Comparison of ENCODE assay signal across 9 cellular contexts in the genomic region with DNA sequence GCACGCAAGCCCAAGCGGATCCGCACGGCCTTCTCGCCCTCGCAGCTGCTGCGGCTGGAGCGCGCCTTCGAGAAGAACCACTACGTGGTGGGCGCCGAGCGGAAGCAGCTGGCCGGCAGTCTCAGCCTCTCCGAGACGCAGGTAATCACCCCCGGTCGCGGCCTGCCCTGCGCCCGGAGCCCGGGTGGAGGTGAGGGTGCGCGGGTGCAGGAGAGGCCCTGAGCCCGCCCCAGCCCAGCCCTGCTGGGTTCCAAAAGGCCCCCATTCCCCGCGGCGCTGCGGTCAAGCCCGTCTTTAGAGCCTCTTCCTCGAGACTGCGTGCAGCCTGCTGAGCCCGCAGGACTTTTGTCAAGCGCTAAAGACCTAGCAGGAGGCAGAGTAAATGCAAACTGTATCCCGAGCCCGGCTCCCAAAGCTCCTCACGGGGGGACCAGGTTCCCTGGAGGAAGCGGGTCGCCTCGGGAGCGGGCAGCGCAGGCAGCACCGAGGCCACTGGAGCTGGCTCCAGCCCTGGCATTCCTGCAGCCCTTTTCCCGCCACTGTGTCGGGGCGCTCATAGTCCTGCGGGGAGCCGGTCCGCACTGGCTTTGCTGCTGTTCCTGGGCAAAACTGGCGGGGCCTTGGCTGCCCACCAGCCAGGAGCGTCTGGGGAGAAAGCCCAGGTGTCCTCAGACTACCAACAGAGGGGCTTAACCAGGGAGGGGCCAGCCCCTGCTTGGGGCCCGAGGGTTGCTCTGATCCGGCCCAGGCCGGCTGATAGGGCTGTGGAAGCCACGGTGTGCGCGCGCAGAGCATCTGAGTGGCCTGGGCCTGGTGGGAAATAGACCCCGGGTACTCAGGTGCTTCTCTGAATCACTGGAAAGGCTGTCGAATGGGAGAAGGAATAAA. TPM values are rescaled to one million over a fixed set of nuclear protein-coding genes. Genes with fewer than 3 reads are reported as not detected.
DNase-seq lines count a peak whose midpoint lies in the region; ATAC-seq and TF ChIP-seq lines count a peak whose summit lies in the region.
"Had no signal": no experiment of that assay in that cellular context is flagged by ENCODE, and none has a peak within 500 bp of the region (broad histone marks: within the 10 kb centered on the region; RNA-seq: fewer than 3 reads in every experiment).

No MANE protein-coding gene starts in this region.

- peaks cover 43% of the 10 kb centered on the region for H3K27me3 Mint-ChIP-seq in activated CD4-positive, alpha-beta T cell treated with anti-CD3 and anti-CD28 coated beads for 36 hours
- H3K27me3 Mint-ChIP-seq in stimulated activated naive B cell treated with anti-CD40 and anti-IgM and Interleukin-4, amounts not matched to agents 10 μg/mL and 1 μg/mL and 100 μg/mL, for 72 hours, result peaks cover 49 to 57% of the 10 kb centered on the region in 2 donors

- H3K4me1 ChIP-seq in iPS DF 6.9 (ENCODE audit: control insufficient read depth, insufficient read depth, low read length) (peaks cover 5% of the 10 kb centered on the region; the same call in 1 of the 2 replicates), ovary (ENCODE audit: insufficient read depth) (peaks cover 8% of the 10 kb centered on the region)

- peak overlapping the region; percentile 5; the same call in 1 of the 2 replicates for H3K4me3 ChIP-seq in iPS DF 6.9 (ENCODE audit: low read length)
- no peak overlapping the region for H3K4me3 ChIP-seq in ovary

- no CpG with 5 or more reads among the region's 61 CpGs for WGBS in iPS DF 6.9 (ENCODE audit: insufficient coverage, insufficient read length)
- 3 to 6% (median 3%) methylated on average over 22 to 61 of the region's 61 CpGs for WGBS in ovary, 3 donors

- TF ChIP-seq EP300 in ovary (IDR thresholded peaks at IDR 0.05), result no peak

- H3K36me3 ChIP-seq in iPS DF 6.9 (ENCODE audit: control insufficient read depth, insufficient read depth, low read length) (no peaks in the 10 kb centered on the region), ovary (no peaks in the 10 kb centered on the region)

- H3K4me3 Mint-ChIP-seq in activated CD4-positive, alpha-beta T cell treated with anti-CD3 and anti-CD28 coated beads for 36 hours, result no peak overlapping the region
- peak overlapping the region in 1 of 2 donors; percentile 47 for H3K4me3 Mint-ChIP-seq in stimulated activated naive B cell treated with anti-CD40 and anti-IgM and Interleukin-4, amounts not matched to agents 10 μg/mL and 1 μg/mL and 100 μg/mL, for 72 hours

- no peak overlapping the region for H3K27ac ChIP-seq in iPS DF 6.9 (ENCODE audit: low read length)
- no peak overlapping the region for H3K27ac ChIP-seq in ovary

- H3K36me3 Mint-ChIP-seq in activated CD4-positive, alpha-beta T cell treated with anti-CD3 and anti-CD28 coated beads for 36 hours (ENCODE audit: low read depth), result no peaks in the 10 kb centered on the region
- peaks cover 0 to 2% of the 10 kb centered on the region in 2 donors for H3K36me3 Mint-ChIP-seq in stimulated activated naive B cell treated with anti-CD40 and anti-IgM and Interleukin-4, amounts not matched to agents 10 μg/mL and 1 μg/mL and 100 μg/mL, for 72 hours

- TF ChIP-seq POLR2A in ovary (IDR thresholded peaks at IDR 0.05), result no peak

- CTCF ChIA-PET in activated CD4-positive, alpha-beta T cell treated with anti-CD3 and anti-CD28 coated beads for 36 hours (lab: Charles Lee), result no interaction called here

- TF ChIP-seq CTCF in ovary (IDR thresholded peaks at IDR 0.05), result no peak

- peak; percentile 38 for DNase-seq in activated CD4-positive, alpha-beta T cell treated with anti-CD3 and anti-CD28 coated beads for 36 hours
- no peak for DNase-seq in activated CD4-positive, alpha-beta T cell treated with anti-CD3 and anti-CD28 coated beads for 4 hours
- no peak for DNase-seq in iPS DF 6.9 (ENCODE audit: low read depth, low spot score)
- peak; percentile 16 for DNase-seq in stimulated activated naive B cell treated with anti-CD40 and anti-IgM and Interleukin-4, amounts not matched to agents 10 μg/mL and 1 μg/mL and 100 μg/mL, for 72 hours
- no peak for DNase-seq in DMS79 treated with DMSO at 0.1 percent for 48 hours (lab: John Stamatoyannopoulos, UW)
- no peak for DNase-seq in ovary
- no peak for DNase-seq in DMS114 treated with DMSO at 0.1 percent for 48 hours (lab: John Stamatoyannopoulos, UW; ENCODE audit: unreplicated experiment)
- DNase-seq: NCI-H1436 treated with DMSO at 0.1 percent for 48 hours had no signal

- POLR2A ChIA-PET in activated CD4-positive, alpha-beta T cell treated with anti-CD3 and anti-CD28 coated beads for 36 hours (lab: Charles Lee), result no interaction called here

- H3K9me3 ChIP-seq in iPS DF 6.9 (ENCODE audit: control insufficient read depth, insufficient read depth, low read length), result no peaks in the 10 kb centered on the region
- no peaks in the 10 kb centered on the region for H3K9me3 ChIP-seq in ovary

- intact Hi-C loops in activated CD4-positive, alpha-beta T cell treated with anti-CD3 and anti-CD28 coated beads for 36 hours (cut with DNase I, micrococcal nuclease), result loop anchor here in 1 of 2 experiments (5.0 kb wide), 2 partner anchors 62 to 777 kb away; partner anchors contain the start of gene CYP26B1
- intact Hi-C loops in ovary (cut with DNase I), result no loop called here

- peaks cover 85% of the 10 kb centered on the region for H3K27me3 ChIP-seq in iPS DF 6.9 (ENCODE audit: control insufficient read depth, insufficient read depth, low read length)
- no peaks in the 10 kb centered on the region for H3K27me3 ChIP-seq in ovary

- peaks cover 7% of the 10 kb centered on the region for H3K4me1 Mint-ChIP-seq in activated CD4-positive, alpha-beta T cell treated with anti-CD3 and anti-CD28 coated beads for 36 hours
- H3K4me1 Mint-ChIP-seq in stimulated activated naive B cell treated with anti-CD40 and anti-IgM and Interleukin-4, amounts not matched to agents 10 μg/mL and 1 μg/mL and 100 μg/mL, for 72 hours, result peaks cover 18 to 31% of the 10 kb centered on the region in 2 donors

- H3K9me3 Mint-ChIP-seq in activated CD4-positive, alpha-beta T cell treated with anti-CD3 and anti-CD28 coated beads for 36 hours (ENCODE audit: low read depth), result no peaks in the 10 kb centered on the region
- no peaks in the 10 kb centered on the region for H3K9me3 Mint-ChIP-seq in stimulated activated naive B cell treated with anti-CD40 and anti-IgM and Interleukin-4, amounts not matched to agents 10 μg/mL and 1 μg/mL and 100 μg/mL, for 72 hours

- ATAC-seq in activated CD4-positive, alpha-beta T cell treated with anti-CD3 and anti-CD28 coated beads for 36 hours, result peak; percentile 13
- ATAC-seq in HG03520 (IDR thresholded peaks at IDR 0.05; ENCODE audit: unreplicated experiment), result peak; percentile 61
- ATAC-seq in stimulated activated naive B cell treated with anti-CD40 and anti-IgM and Interleukin-4, amounts not matched to agents 10 μg/mL and 1 μg/mL and 100 μg/mL, for 72 hours (replicated peaks), result no peak

- H3K27ac Mint-ChIP-seq in activated CD4-positive, alpha-beta T cell treated with anti-CD3 and anti-CD28 coated beads for 36 hours, result no peak overlapping the region
- peak overlapping the region; percentile 89 for H3K27ac Mint-ChIP-seq in stimulated activated naive B cell treated with anti-CD40 and anti-IgM and Interleukin-4, amounts not matched to agents 10 μg/mL and 1 μg/mL and 100 μg/mL, for 72 hours

RNA-seq across cellular contexts. Expression of gene EMX1, which starts 7.3 kb away (rescaled TPM):
- total RNA-seq in activated CD4-positive, alpha-beta T cell treated with anti-CD3 and anti-CD28 coated beads for 36 hours, result not detected
- 1 to 10 TPM in 1 of 7 donors, under 1 TPM in 2, not detected in 4; 0.20 to 1.1 (median 0.28) TPM for total RNA-seq in ovary
- polyA plus RNA-seq in ovary, result under 1 TPM in 1 of 2 donors, not detected in 1; 0.28 TPM

RNA-seq across cellular contexts. Expression of gene SPR, which starts 37.4 kb away (rescaled TPM):
- 1 to 10 TPM; 7.3 to 9.8 TPM for total RNA-seq in activated CD4-positive, alpha-beta T cell treated with anti-CD3 and anti-CD28 coated beads for 36 hours
- total RNA-seq in ovary, result 10 to 100 TPM in 6 of 7 donors, 1 to 10 TPM in 1; 9.3 to 36.2 (median 18.5) TPM
- polyA plus RNA-seq in ovary, result 10 to 100 TPM; 11.9 to 26.1 TPM

Comparison
In these comparisons a context has a peak if more than half of its experiments do, and no peak if none do; other contexts are left out.
1. DNase-seq: peak in activated CD4-positive, alpha-beta T cell treated with anti-CD3 and anti-CD28 coated beads for 36 hours (single experiment) and stimulated activated naive B cell treated with anti-CD40 and anti-IgM and Interleukin-4, amounts not matched to agents 10 μg/mL and 1 μg/mL and 100 μg/mL, for 72 hours (single experiment); none in activated CD4-positive, alpha-beta T cell treated with anti-CD3 and anti-CD28 coated beads for 4 hours (0 of 2), iPS DF 6.9 (single experiment), DMS79 treated with DMSO at 0.1 percent for 48 hours (single experiment), ovary (0 of 5) and DMS114 treated with DMSO at 0.1 percent for 48 hours (single experiment).
2. ATAC-seq: peak in activated CD4-positive, alpha-beta T cell treated with anti-CD3 and anti-CD28 coated beads for 36 hours (single experiment) and HG03520 (single experiment); none in stimulated activated naive B cell treated with anti-CD40 and anti-IgM and Interleukin-4, amounts not matched to agents 10 μg/mL and 1 μg/mL and 100 μg/mL, for 72 hours (0 of 2).